27 cellular contexts compared by ENCODE assay signal in genomic region chr16:64736887-64737286, GRCh38.
"Had no signal": no experiment of that assay in that cellular context is flagged by ENCODE, and none has a peak within 500 bp of the region (broad histone marks: within the 10 kb centered on the region; RNA-seq: fewer than 3 reads in every experiment).

No MANE protein-coding gene starts in this region.

- H2AFZ ChIP-seq: hepatocyte, neural progenitor cell, parathyroid adenoma had no signal

- H3K27me3 Mint-ChIP-seq: effector memory CD8-positive, alpha-beta T cell; memory B cell; naive B cell had no signal

- H3K4me3 Mint-ChIP-seq: effector memory CD8-positive, alpha-beta T cell; memory B cell; mesothelial cell of epicardium; naive B cell; nephron; neural progenitor cell; stimulated activated effector memory CD8-positive, alpha-beta T cell treated with anti-CD3 and anti-CD28 coated beads, Interleukin-12 subunit alpha, Interleukin-12 subunit beta, amount 100 ng/mL, for 72 hours had no signal

- H3K4me2 ChIP-seq: hepatocyte, neural progenitor cell had no signal

- H3K9me3 Mint-ChIP-seq: neural progenitor cell had no signal

- ATAC-seq: effector memory CD8-positive, alpha-beta T cell; gastrocnemius medialis; left lobe of liver; mucosa of descending colon; right lobe of liver; stimulated activated effector memory CD8-positive, alpha-beta T cell treated with anti-CD3 and anti-CD28 coated beads, Interleukin-12 subunit alpha, Interleukin-12 subunit beta, amount 100 ng/mL, for 72 hours had no signal

- H3K4me1 Mint-ChIP-seq: memory B cell; mesothelial cell of epicardium; naive B cell; nephron; neural progenitor cell; stimulated activated effector memory CD8-positive, alpha-beta T cell treated with anti-CD3 and anti-CD28 coated beads, Interleukin-12 subunit alpha, Interleukin-12 subunit beta, amount 100 ng/mL, for 72 hours had no signal

- H3K27me3 ChIP-seq: gastrocnemius medialis, hepatocyte, neural progenitor cell, right lobe of liver, stomach, tibial nerve, upper lobe of left lung, uterus had no signal

- H3K4me1 ChIP-seq: gastrocnemius medialis, neural progenitor cell, parathyroid adenoma, right lobe of liver, stomach, tibial nerve, upper lobe of left lung, uterus had no signal

- H3K27ac Mint-ChIP-seq: effector memory CD8-positive, alpha-beta T cell; memory B cell; mesothelial cell of epicardium; naive B cell; nephron; neural progenitor cell; progenitor cell of endocrine pancreas; stimulated activated effector memory CD8-positive, alpha-beta T cell treated with anti-CD3 and anti-CD28 coated beads, Interleukin-12 subunit alpha, Interleukin-12 subunit beta, amount 100 ng/mL, for 72 hours had no signal

- H3K9me3 ChIP-seq: gastrocnemius medialis, mucosa of descending colon, right lobe of liver, upper lobe of left lung, uterus had no signal

- H3K9ac ChIP-seq: neural progenitor cell, parathyroid adenoma had no signal

- FAIRE-seq: endometrium, kidney had no signal

- H3K27ac ChIP-seq: gastrocnemius medialis, hepatocyte, neural progenitor cell, parathyroid adenoma, right lobe of liver, stomach, tibial nerve, upper lobe of left lung, uterus had no signal

- H3K79me2 ChIP-seq: hepatocyte, parathyroid adenoma had no signal

- H3K4me3 ChIP-seq: gastrocnemius medialis, hepatocyte, lung, mucosa of descending colon, neural progenitor cell, right lobe of liver, stomach, tibial nerve, upper lobe of left lung, uterus had no signal

- DNase-seq: cortex of kidney; effector memory CD8-positive, alpha-beta T cell; foreskin fibroblast; gastrocnemius medialis; head of caudate nucleus; kidney; mucosa of descending colon; naive B cell; right lobe of liver; stimulated activated CD4-positive, alpha-beta T cell treated with anti-CD3 and anti-CD28 coated beads, Interleukin-2, amount 100 ng/mL, for 24 hours; stimulated activated CD4-positive, alpha-beta T cell treated with anti-CD3 and anti-CD28 coated beads, Interleukin-4, amount 100 ng/mL, for 24 hours; stimulated activated naive CD4-positive, alpha-beta T cell treated with Interleukin-2 at 50 U/mL for 16 hours; stomach; upper lobe of left lung; uterus had no signal

- H3K36me3 ChIP-seq: gastrocnemius medialis, neural progenitor cell, right lobe of liver, stomach, tibial nerve, upper lobe of left lung, uterus had no signal

- H3K36me3 Mint-ChIP-seq: memory B cell; mesothelial cell of epicardium; naive B cell; neural progenitor cell; stimulated activated effector memory CD8-positive, alpha-beta T cell treated with anti-CD3 and anti-CD28 coated beads, Interleukin-12 subunit alpha, Interleukin-12 subunit beta, amount 100 ng/mL, for 72 hours had no signal
